Comparison of ENCODE assay signal across 18 cellular contexts in the genomic region with DNA sequence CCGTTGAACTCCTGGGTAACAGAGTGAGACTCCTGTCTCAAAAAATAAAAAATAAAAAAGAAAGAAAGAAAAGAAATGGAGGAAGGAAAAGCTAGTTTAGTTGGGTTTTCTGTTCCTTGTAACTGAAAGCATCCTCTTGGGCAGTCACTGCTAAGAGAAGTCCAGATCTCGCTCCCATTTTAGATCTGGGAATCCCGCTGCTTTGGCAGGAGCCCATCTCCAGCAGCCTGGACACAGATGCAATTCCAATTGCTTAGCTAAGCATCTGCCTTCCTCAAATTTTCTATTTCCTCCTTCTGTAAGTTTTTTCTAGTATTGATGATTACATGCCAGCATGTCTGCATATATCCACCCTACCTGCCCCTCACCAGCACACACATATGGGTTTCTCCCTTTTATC.
"Had no signal": no experiment of that assay in that cellular context is flagged by ENCODE, and none has a peak within 500 bp of the region (broad histone marks: within the 10 kb centered on the region; RNA-seq: fewer than 3 reads in every experiment).

No MANE protein-coding gene starts in this region.

- H3K27ac ChIP-seq: heart left ventricle, lower lobe of right lung, parathyroid adenoma, psoas muscle, sigmoid colon, skin epidermis had no signal

- H3K4me3 ChIP-seq: heart left ventricle, lower lobe of right lung, psoas muscle, sigmoid colon, skin epidermis had no signal

- H3K4me1 ChIP-seq: lower lobe of right lung, parathyroid adenoma, psoas muscle, sigmoid colon had no signal

- H3K27me3 ChIP-seq: heart left ventricle, sigmoid colon had no signal

- H3K4me1 Mint-ChIP-seq: memory B cell, naive B cell had no signal

- H3K4me3 Mint-ChIP-seq: effector memory CD8-positive, alpha-beta T cell; memory B cell; naive B cell; nephron had no signal

- H3K9me3 Mint-ChIP-seq: effector memory CD8-positive, alpha-beta T cell; memory B cell; naive B cell; nephron had no signal

- H3K27ac Mint-ChIP-seq: effector memory CD8-positive, alpha-beta T cell; memory B cell had no signal

- DNase-seq: central memory CD4-positive, alpha-beta T cell; effector memory CD8-positive, alpha-beta T cell; foreskin melanocyte; heart left ventricle; hypothalamus; kidney glomerular epithelial cell; lower lobe of right lung; naive B cell; psoas muscle; retina; sigmoid colon; stimulated activated CD4-positive, alpha-beta T cell treated with anti-CD3 and anti-CD28 coated beads, Interleukin-12 subunit alpha, Interleukin-12 subunit beta, amount 100 ng/mL, for 4 hours; stimulated activated naive CD4-positive, alpha-beta T cell treated with Interleukin-2 at 50 U/mL for 16 hours; trophoblast cell had no signal

- H3K36me3 Mint-ChIP-seq: memory B cell, naive B cell had no signal

- H3K9me3 ChIP-seq: heart left ventricle, lower lobe of right lung, psoas muscle, sigmoid colon had no signal
